4 cellular contexts compared by ENCODE assay signal in the genomic region with DNA sequence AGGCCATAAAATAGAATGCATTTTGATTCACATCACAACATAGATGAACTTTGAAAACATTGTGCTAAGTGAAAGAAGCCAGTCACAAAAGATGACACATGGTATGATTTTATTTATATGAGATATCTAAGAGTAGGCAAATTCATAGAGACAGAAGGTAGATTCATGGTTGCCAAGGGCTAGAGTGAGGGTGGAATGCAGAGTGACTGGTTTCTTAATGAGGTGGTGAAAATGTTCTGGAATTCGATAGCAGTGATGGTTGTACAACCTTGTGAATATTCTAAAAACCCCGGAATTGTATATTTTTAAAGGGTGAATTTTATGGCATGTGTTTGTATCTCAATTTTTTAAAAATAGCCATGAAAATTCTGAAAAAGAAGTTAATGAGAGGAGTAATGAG. TPM values are rescaled to one million over a fixed set of nuclear protein-coding genes. Genes with fewer than 3 reads are reported as not detected.
"Had no signal": no experiment of that assay in that cellular context is flagged by ENCODE, and none has a peak within 500 bp of the region (broad histone marks: within the 10 kb centered on the region; RNA-seq: fewer than 3 reads in every experiment).

No MANE protein-coding gene starts in this region.

- DNase-seq: GDM1, GF-D8 had no signal

- ATAC-seq: GM12878 had no signal

- H3K4me3 ChIP-seq: GM12878 had no signal

RNA-seq across cellular contexts. Expression of a gene that starts 42.9 kb away (rescaled TPM):
- total RNA-seq: G401 had no signal
